1 cellular context compared by ENCODE assay signal in the genomic region with DNA sequence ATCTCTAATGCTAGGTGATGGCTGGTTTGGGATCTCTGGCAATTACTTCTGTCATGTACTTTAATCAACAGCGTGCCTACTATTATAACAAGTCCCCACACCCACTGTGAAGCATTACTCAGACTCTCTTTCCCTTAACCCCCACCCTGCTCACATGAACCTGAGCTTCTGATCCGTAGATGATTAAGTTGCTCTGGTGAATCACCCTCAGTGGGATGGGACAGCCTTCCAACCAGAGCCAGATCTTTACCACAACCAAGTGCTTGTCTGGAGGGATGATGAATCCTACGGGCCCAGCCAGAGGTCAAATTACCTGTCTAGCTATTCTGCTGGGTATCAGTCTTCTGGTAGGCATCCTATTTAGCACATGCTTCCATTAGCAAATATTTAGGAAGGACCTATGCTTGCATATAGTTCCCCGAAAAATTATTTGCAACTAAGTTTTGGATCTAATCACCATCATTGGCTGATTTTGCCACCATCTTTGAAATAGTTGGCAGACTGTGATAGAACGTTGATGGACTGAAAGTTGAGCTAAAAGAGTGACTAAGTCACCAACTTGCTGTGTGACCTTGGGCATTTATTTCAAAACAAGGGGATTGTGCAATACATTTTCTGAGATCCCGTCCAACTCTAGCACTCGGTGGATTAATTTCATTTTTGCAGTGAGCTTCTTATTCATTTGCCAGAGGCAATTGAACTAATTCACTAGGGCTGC. TPM values are rescaled to one million over a fixed set of nuclear protein-coding genes. Genes with fewer than 3 reads are reported as not detected.
"Had no signal": no experiment of that assay in that cellular context is flagged by ENCODE, and none has a peak within 500 bp of the region (broad histone marks: within the 10 kb centered on the region; RNA-seq: fewer than 3 reads in every experiment).

No MANE protein-coding gene starts in this region.

RNA-seq across cellular contexts. Expression of gene FAM72D, which starts 26.7 kb away (rescaled TPM):
- total RNA-seq: kidney had no signal
